In the genomic region with DNA sequence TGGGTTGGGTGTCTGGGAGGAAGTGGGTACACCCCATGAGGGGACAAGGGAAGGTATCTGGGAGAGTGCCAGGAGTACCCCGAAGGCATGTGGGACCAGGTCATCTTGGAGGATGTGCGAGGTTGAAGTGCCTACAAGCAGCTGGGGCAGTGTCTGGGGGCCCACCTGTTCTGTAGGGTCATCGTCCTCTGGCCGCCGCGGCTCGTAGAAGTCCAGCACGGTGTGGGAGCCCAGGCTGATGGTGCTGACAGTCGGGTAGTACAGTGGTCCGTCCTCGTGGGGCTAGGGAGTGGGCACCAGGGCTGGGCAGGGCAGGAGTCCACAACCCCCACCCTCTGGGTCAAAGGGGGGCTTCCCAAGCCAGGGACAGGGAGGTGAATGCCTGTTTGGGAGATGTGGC, we compare ENCODE assay signal across 2 cellular contexts.
TF ChIP-seq lines count a peak whose summit lies in the region.

No MANE protein-coding gene starts in this region.

TF ChIP-seq in GM23338, 12 proteins besides CTCF, POLR2A, EP300 and RAD21:
- no peak for TF ChIP-seq NANOG (IDR thresholded peaks at IDR 0.05; ENCODE audit: borderline replicate concordance)
- no peak for TF ChIP-seq ZNF114 (CRISPR knock-in tag; IDR thresholded peaks at IDR 0.05)
- TF ChIP-seq CREB1 (CRISPR knock-in tag; IDR thresholded peaks at IDR 0.05; ENCODE audit: low read depth), result no peak
- TF ChIP-seq, protein P1, sequence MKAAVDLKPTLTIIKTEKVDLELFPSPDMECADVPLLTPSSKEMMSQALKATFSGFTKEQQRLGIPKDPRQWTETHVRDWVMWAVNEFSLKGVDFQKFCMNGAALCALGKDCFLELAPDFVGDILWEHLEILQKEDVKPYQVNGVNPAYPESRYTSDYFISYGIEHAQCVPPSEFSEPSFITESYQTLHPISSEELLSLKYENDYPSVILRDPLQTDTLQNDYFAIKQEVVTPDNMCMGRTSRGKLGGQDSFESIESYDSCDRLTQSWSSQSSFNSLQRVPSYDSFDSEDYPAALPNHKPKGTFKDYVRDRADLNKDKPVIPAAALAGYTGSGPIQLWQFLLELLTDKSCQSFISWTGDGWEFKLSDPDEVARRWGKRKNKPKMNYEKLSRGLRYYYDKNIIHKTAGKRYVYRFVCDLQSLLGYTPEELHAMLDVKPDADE (IDR thresholded peaks at IDR 0.05), result no peak
- TF ChIP-seq POLR2AphosphoS5 (IDR thresholded peaks at IDR 0.05; ENCODE audit: low read depth), result no peak
- no peak for TF ChIP-seq EZH2 (IDR thresholded peaks at IDR 0.05; ENCODE audit: low read depth, unreplicated experiment)
- no peak for TF ChIP-seq ZNF462 (CRISPR knock-in tag; IDR thresholded peaks at IDR 0.05)
- no peak for TF ChIP-seq JUNB (IDR thresholded peaks at IDR 0.05; ENCODE audit: unreplicated experiment)

TF ChIP-seq in K562, 482 proteins besides CTCF, POLR2A, EP300 and RAD21:
- TF ChIP-seq RBFOX2 (IDR thresholded peaks at IDR 0.05; ENCODE audit: low read depth, low read length) (0 out of 2 replicates have a peak, but pooled peaks have one; percentile 35), POLR2G (IDR thresholded peaks at IDR 0.05; ENCODE audit: low read depth, low read length) (0 out of 2 replicates have a peak, but pooled peaks have one; percentile 26), CEBPB (tag; IDR thresholded peaks at IDR 0.05) (no peak)
TF ChIP-seq in K562: peak in this region for 2.
